15 cellular contexts compared by ENCODE assay signal in genomic region chr10:73863039-73863817, GRCh38. TPM values are rescaled to one million over a fixed set of nuclear protein-coding genes. Genes with fewer than 3 reads are reported as not detected.
DNase-seq lines count a peak whose midpoint lies in the region; ATAC-seq and TF ChIP-seq lines count a peak whose summit lies in the region.
"Had no signal": no experiment of that assay in that cellular context is flagged by ENCODE, and none has a peak within 500 bp of the region (broad histone marks: within the 10 kb centered on the region; RNA-seq: fewer than 3 reads in every experiment).

No MANE protein-coding gene starts in this region.

- H3K9me3 Mint-ChIP-seq in activated CD8-positive, alpha-beta memory T cell treated with anti-CD3 and anti-CD28 coated beads, Interleukin-2, amount 10 ng/mL, durations not matched to agents 7 days and 5 days (ENCODE audit: low read depth): no peaks in the 10 kb centered on the region
- no peaks in the 10 kb centered on the region for H3K9me3 Mint-ChIP-seq in activated CD4-positive, alpha-beta memory T cell treated with anti-CD3 and anti-CD28 coated beads for 36 hours
- no peaks in the 10 kb centered on the region for H3K9me3 Mint-ChIP-seq in immature natural killer cell

- peaks cover 60 to 99% of the 10 kb centered on the region in 2 donors for H3K4me1 ChIP-seq in thoracic aorta (ENCODE audit: control insufficient read depth in 1 of 2, low read depth in 2 of 2)

- no peak for DNase-seq in activated CD8-positive, alpha-beta memory T cell treated with anti-CD3 and anti-CD28 coated beads, Interleukin-2, amount 10 ng/mL, durations not matched to agents 7 days and 5 days
- DNase-seq in activated CD8-positive, alpha-beta memory T cell treated with anti-CD3 and anti-CD28 coated beads, Interleukin-2, amount 50 U/mL, for 48 hours: no peak
- no peak for DNase-seq in activated CD4-positive, alpha-beta memory T cell treated with anti-CD3 and anti-CD28 coated beads for 36 hours
- DNase-seq in immature natural killer cell (no peak), thoracic aorta (ENCODE audit: low spot score) (no peak), NCI-H2029 (lab: John Stamatoyannopoulos, UW) (no peak)
- DNase-seq: erythroblast, kidney, NCI-H526, PC-9 had no signal

- H3K4me3 ChIP-seq in thoracic aorta: no peak overlapping the region
- H3K4me3 ChIP-seq: PC-9, smooth muscle cell had no signal

- H3K27me3 ChIP-seq in thoracic aorta (replicated peaks; ENCODE audit: insufficient read depth): no peaks in the 10 kb centered on the region

- CTCF ChIA-PET in activated CD8-positive, alpha-beta memory T cell treated with anti-CD3 and anti-CD28 coated beads, Interleukin-2, amount 10 ng/mL, durations not matched to agents 7 days and 5 days (lab: Charles Lee): interaction anchor here (1.0 to 7.1 kb wide), 5 partner anchors 9 to 78 kb away, joined by 3 to 84 read pairs (median 17); partner anchors contain the start of gene CAMK2G
- CTCF ChIA-PET in activated CD4-positive, alpha-beta memory T cell treated with anti-CD3 and anti-CD28 coated beads for 36 hours (lab: Charles Lee): interaction anchor here (1.0 to 3.5 kb wide), 7 partner anchors 12 to 217 kb away, joined by 3 to 41 read pairs (median 8); no protein-coding TSS in a partner anchor

- peaks cover 92% of the 10 kb centered on the region for H3K4me1 Mint-ChIP-seq in activated CD8-positive, alpha-beta memory T cell treated with anti-CD3 and anti-CD28 coated beads, Interleukin-2, amount 10 ng/mL, durations not matched to agents 7 days and 5 days
- H3K4me1 Mint-ChIP-seq in activated CD4-positive, alpha-beta memory T cell treated with anti-CD3 and anti-CD28 coated beads for 36 hours (ENCODE audit: low read depth): peaks cover 82% of the 10 kb centered on the region
- H3K4me1 Mint-ChIP-seq in immature natural killer cell: peaks cover 66 to 73% of the 10 kb centered on the region in 2 donors

- H3K27me3 Mint-ChIP-seq in activated CD8-positive, alpha-beta memory T cell treated with anti-CD3 and anti-CD28 coated beads, Interleukin-2, amount 10 ng/mL, durations not matched to agents 7 days and 5 days: no peaks in the 10 kb centered on the region
- H3K27me3 Mint-ChIP-seq in activated CD4-positive, alpha-beta memory T cell treated with anti-CD3 and anti-CD28 coated beads for 36 hours: no peaks in the 10 kb centered on the region
- peaks cover 0 to 5% (median 1%) of the 10 kb centered on the region in 3 donors for H3K27me3 Mint-ChIP-seq in immature natural killer cell (ENCODE audit: low read depth in 3 of 3)

- H3K9me3 ChIP-seq in thoracic aorta: no peaks in the 10 kb centered on the region

- H3K27ac ChIP-seq in thoracic aorta: peak overlapping the region; percentile 60 to 90
- H3K27ac ChIP-seq: parathyroid adenoma, PC-9, VCaP had no signal

- intact Hi-C loops in activated CD4-positive, alpha-beta memory T cell treated with anti-CD3 and anti-CD28 coated beads for 36 hours (cut with micrococcal nuclease): no loop called here

- peaks cover 14% of the 10 kb centered on the region for H3K36me3 ChIP-seq in thoracic aorta

- peak overlapping the region; percentile 44 for H3K27ac Mint-ChIP-seq in activated CD8-positive, alpha-beta memory T cell treated with anti-CD3 and anti-CD28 coated beads, Interleukin-2, amount 10 ng/mL, durations not matched to agents 7 days and 5 days
- H3K27ac Mint-ChIP-seq in activated CD4-positive, alpha-beta memory T cell treated with anti-CD3 and anti-CD28 coated beads for 36 hours: peak overlapping the region; percentile 19
- H3K27ac Mint-ChIP-seq in immature natural killer cell: peak overlapping the region in 4 of 6 donors; percentile 19 to 71 (median 44)

- POLR2A ChIA-PET in activated CD4-positive, alpha-beta memory T cell treated with anti-CD3 and anti-CD28 coated beads for 36 hours (lab: Charles Lee): interaction anchor here (0.7 to 2.0 kb wide), 3 partner anchors 8 to 51 kb away, joined by 3 to 7 read pairs (median 3); partner anchors contain the start of gene CAMK2G

- H3K4me3 Mint-ChIP-seq in activated CD8-positive, alpha-beta memory T cell treated with anti-CD3 and anti-CD28 coated beads, Interleukin-2, amount 10 ng/mL, durations not matched to agents 7 days and 5 days: no peak overlapping the region
- H3K4me3 Mint-ChIP-seq in activated CD4-positive, alpha-beta memory T cell treated with anti-CD3 and anti-CD28 coated beads for 36 hours: no peak overlapping the region
- no peak overlapping the region for H3K4me3 Mint-ChIP-seq in immature natural killer cell

- ATAC-seq in activated CD8-positive, alpha-beta memory T cell treated with anti-CD3 and anti-CD28 coated beads, Interleukin-2, amount 10 ng/mL, durations not matched to agents 7 days and 5 days: no peak
- ATAC-seq in thoracic aorta (ENCODE audit: insufficient number of reproducible peaks, low FRiP score, low read depth) (no peak), GM19455 (IDR thresholded peaks at IDR 0.05; ENCODE audit: unreplicated experiment) (no peak), HG02623 (IDR thresholded peaks at IDR 0.05; ENCODE audit: unreplicated experiment) (no peak)

- TF ChIP-seq CTCF in thoracic aorta (IDR thresholded peaks at IDR 0.05): no peak

- peaks cover 40% of the 10 kb centered on the region for H3K36me3 Mint-ChIP-seq in activated CD8-positive, alpha-beta memory T cell treated with anti-CD3 and anti-CD28 coated beads, Interleukin-2, amount 10 ng/mL, durations not matched to agents 7 days and 5 days
- H3K36me3 Mint-ChIP-seq in activated CD4-positive, alpha-beta memory T cell treated with anti-CD3 and anti-CD28 coated beads for 36 hours: peaks cover 15% of the 10 kb centered on the region
- peaks cover 6 to 29% (median 13%) of the 10 kb centered on the region in 3 donors for H3K36me3 Mint-ChIP-seq in immature natural killer cell

RNA-seq across cellular contexts. Expression of gene CAMK2G, which starts 11.1 kb away (rescaled TPM):
- total RNA-seq in activated CD8-positive, alpha-beta memory T cell treated with anti-CD3 and anti-CD28 coated beads, Interleukin-2, amount 10 ng/mL, durations not matched to agents 7 days and 5 days: 10 to 100 TPM; 30.8 to 49.2 TPM
- 10 to 100 TPM; 20.8 to 21.5 TPM for total RNA-seq in activated CD4-positive, alpha-beta memory T cell treated with anti-CD3 and anti-CD28 coated beads for 36 hours
- polyA plus RNA-seq in immature natural killer cell: 1 to 10 TPM; 4.8 to 5.8 (median 5.0) TPM
- total RNA-seq in thoracic aorta: 100 to 1,000 TPM in 1 of 2 donors, 10 to 100 TPM in 1; 78.8 to 149 TPM

RNA-seq across cellular contexts. Expression of gene PLAU, which starts 47.7 kb away (rescaled TPM):
- 1 to 10 TPM; 2.2 to 4.8 TPM for total RNA-seq in activated CD8-positive, alpha-beta memory T cell treated with anti-CD3 and anti-CD28 coated beads, Interleukin-2, amount 10 ng/mL, durations not matched to agents 7 days and 5 days
- under 1 TPM; 0.45 to 0.73 TPM for total RNA-seq in activated CD4-positive, alpha-beta memory T cell treated with anti-CD3 and anti-CD28 coated beads for 36 hours
- polyA plus RNA-seq in immature natural killer cell: under 1 TPM in 1 of 3 donors, not detected in 2; 0.08 TPM
- 100 to 1,000 TPM in 1 of 2 donors, 1 to 10 TPM in 1; 8.1 to 100 TPM for total RNA-seq in thoracic aorta

RNA-seq across cellular contexts. Expression of gene NDST2, which starts 51.8 kb away (rescaled TPM):
- total RNA-seq in activated CD8-positive, alpha-beta memory T cell treated with anti-CD3 and anti-CD28 coated beads, Interleukin-2, amount 10 ng/mL, durations not matched to agents 7 days and 5 days: 10 to 100 TPM; 49.4 to 64.5 TPM
- total RNA-seq in activated CD4-positive, alpha-beta memory T cell treated with anti-CD3 and anti-CD28 coated beads for 36 hours: 10 to 100 TPM; 57.5 to 62.1 TPM
- 10 to 100 TPM; 10.6 to 29.9 (median 10.7) TPM for polyA plus RNA-seq in immature natural killer cell
- 10 to 100 TPM; 55.0 to 78.2 TPM for total RNA-seq in thoracic aorta
